1 cellular context compared by ENCODE assay signal in the genomic region with DNA sequence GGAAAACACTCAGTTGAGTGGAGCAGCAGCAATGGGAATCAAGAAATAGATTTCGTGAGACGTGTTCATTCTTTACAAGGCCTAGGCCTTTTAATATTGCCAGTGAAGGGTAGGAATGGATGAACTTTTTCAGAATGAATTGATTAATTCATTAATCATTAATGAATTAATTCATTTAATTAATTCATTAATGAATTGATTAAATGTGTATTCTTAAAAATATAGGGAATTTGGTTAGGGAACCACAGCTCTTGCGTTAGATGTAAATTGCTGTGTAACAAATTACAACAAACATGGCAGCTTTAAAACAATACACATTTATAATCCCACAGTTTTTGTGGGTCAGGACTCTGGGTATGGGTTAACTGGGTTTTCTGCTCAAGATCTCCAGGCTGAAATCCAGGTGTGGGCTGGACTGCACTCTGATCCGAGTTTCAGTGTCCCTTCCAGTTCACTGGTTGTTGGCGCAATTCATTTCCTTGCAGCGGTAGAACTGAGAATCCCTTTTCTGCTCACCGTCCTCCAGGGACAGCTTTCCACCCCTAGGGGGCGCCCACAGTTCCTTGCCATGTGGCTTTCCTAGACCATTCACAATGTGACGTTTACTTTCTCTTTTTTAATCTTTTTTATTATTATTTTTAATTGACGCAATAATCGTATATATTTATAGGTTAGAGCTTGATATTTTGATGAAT.
TF ChIP-seq lines count a peak whose summit lies in the region.

No MANE protein-coding gene starts in this region.

TF ChIP-seq in HepG2, 621 proteins besides CTCF, POLR2A, EP300 and RAD21 (continued from another document and continues in another):
- TF ChIP-seq, protein P1, sequence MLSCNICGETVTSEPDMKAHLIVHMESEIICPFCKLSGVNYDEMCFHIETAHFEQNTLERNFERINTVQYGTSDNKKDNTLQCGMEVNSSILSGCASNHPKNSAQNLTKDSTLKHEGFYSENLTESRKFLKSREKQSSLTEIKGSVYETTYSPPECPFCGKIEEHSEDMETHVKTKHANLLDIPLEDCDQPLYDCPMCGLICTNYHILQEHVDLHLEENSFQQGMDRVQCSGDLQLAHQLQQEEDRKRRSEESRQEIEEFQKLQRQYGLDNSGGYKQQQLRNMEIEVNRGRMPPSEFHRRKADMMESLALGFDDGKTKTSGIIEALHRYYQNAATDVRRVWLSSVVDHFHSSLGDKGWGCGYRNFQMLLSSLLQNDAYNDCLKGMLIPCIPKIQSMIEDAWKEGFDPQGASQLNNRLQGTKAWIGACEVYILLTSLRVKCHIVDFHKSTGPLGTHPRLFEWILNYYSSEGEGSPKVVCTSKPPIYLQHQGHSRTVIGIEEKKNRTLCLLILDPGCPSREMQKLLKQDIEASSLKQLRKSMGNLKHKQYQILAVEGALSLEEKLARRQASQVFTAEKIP (CRISPR knock-in tag; IDR thresholded peaks at IDR 0.05; ENCODE audit: borderline replicate concordance) = no peak
- TF ChIP-seq PTBP1 (IDR thresholded peaks at IDR 0.05; ENCODE audit: low read depth, low read length, poor library complexity, severe bottlenecking) (no peak), REL (CRISPR knock-in tag; conservative IDR thresholded peaks at IDR 0.05) (no peak), CBX1 (IDR thresholded peaks at IDR 0.05; ENCODE audit: low read depth) (peak; percentile 66), ZFP36L2 (CRISPR knock-in tag; IDR thresholded peaks at IDR 0.05) (no peak), HNRNPL (IDR thresholded peaks at IDR 0.05; ENCODE audit: low read depth, low read length) (no peak), TAF15 (IDR thresholded peaks at IDR 0.05; ENCODE audit: low read depth, low read length, poor library complexity, severe bottlenecking) (no peak), ZNF138 (CRISPR knock-in tag; IDR thresholded peaks at IDR 0.05; ENCODE audit: low read depth) (no peak), THAP11 (CRISPR knock-in tag; IDR thresholded peaks at IDR 0.05) (0 out of 2 replicates have a peak, but pooled peaks have one; percentile 25), ZNF720 (CRISPR knock-in tag; IDR thresholded peaks at IDR 0.05) (no peak), DNMT3B (CRISPR knock-in tag; conservative IDR thresholded peaks at IDR 0.05) (no peak), ZNF614 (CRISPR knock-in tag; IDR thresholded peaks at IDR 0.05; ENCODE audit: borderline replicate concordance) (peak; percentile 35; the same call in 1 of the 2 replicates), ZFP1 (CRISPR knock-in tag; IDR thresholded peaks at IDR 0.05) (peak; percentile 82), ZNF790 (CRISPR knock-in tag; IDR thresholded peaks at IDR 0.05; ENCODE audit: borderline replicate concordance) (no peak), ESRRA (CRISPR knock-in tag; IDR thresholded peaks at IDR 0.05; ENCODE audit: low read depth) (no peak), ZNF556 (CRISPR knock-in tag; IDR thresholded peaks at IDR 0.05; ENCODE audit: borderline replicate concordance) (no peak; the same call in 1 of the 2 replicates)
- TF ChIP-seq, protein P2, sequence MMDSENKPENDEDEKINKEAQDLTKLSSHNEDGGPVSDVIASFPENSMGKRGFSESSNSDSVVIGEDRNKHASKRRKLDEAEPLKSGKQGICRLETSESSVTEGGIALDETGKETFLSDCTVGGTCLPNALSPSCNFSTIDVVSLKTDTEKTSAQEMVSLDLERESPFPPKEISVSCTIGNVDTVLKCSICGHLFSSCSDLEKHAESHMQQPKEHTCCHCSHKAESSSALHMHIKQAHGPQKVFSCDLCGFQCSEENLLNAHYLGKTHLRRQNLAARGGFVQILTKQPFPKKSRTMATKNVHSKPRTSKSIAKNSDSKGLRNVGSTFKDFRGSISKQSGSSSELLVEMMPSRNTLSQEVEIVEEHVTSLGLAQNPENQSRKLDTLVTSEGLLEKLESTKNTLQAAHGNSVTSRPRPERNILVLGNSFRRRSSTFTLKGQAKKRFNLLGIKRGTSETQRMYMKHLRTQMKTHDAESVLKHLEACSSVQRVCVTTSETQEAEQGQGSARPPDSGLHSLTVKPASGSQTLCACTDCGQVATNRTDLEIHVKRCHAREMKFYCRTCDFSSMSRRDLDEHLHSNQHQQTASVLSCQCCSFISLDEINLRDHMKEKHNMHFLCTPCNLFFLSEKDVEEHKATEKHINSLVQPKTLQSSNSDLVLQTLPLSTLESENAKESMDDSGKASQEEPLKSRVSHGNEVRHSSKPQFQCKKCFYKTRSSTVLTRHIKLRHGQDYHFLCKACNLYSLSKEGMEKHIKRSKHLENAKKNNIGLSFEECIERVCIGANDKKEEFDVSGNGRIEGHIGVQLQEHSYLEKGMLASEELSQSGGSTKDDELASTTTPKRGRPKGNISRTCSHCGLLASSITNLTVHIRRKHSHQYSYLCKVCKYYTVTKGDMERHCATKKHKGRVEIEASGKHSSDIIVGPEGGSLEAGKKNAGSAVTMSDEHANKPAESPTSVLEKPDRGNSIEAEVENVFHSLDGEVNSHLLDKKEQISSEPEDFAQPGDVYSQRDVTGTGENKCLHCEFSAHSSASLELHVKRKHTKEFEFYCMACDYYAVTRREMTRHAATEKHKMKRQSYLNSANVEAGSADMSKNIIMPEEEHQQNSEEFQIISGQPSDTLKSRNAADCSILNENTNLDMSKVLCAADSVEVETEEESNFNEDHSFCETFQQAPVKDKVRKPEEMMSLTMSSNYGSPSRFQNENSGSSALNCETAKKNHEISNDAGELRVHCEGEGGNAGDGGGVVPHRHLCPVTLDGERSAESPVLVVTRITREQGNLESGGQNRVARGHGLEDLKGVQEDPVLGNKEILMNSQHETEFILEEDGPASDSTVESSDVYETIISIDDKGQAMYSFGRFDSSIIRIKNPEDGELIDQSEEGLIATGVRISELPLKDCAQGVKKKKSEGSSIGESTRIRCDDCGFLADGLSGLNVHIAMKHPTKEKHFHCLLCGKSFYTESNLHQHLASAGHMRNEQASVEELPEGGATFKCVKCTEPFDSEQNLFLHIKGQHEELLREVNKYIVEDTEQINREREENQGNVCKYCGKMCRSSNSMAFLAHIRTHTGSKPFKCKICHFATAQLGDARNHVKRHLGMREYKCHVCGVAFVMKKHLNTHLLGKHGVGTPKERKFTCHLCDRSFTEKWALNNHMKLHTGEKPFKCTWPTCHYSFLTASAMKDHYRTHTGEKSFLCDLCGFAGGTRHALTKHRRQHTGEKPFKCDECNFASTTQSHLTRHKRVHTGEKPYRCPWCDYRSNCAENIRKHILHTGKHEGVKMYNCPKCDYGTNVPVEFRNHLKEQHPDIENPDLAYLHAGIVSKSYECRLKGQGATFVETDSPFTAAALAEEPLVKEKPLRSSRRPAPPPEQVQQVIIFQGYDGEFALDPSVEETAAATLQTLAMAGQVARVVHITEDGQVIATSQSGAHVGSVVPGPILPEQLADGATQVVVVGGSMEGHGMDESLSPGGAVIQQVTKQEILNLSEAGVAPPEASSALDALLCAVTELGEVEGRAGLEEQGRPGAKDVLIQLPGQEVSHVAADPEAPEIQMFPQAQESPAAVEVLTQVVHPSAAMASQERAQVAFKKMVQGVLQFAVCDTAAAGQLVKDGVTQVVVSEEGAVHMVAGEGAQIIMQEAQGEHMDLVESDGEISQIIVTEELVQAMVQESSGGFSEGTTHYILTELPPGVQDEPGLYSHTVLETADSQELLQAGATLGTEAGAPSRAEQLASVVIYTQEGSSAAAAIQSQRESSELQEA (CRISPR knock-in tag; IDR thresholded peaks at IDR 0.05; ENCODE audit: not compliant biosample characterization) = no peak
- TF ChIP-seq, protein P3, sequence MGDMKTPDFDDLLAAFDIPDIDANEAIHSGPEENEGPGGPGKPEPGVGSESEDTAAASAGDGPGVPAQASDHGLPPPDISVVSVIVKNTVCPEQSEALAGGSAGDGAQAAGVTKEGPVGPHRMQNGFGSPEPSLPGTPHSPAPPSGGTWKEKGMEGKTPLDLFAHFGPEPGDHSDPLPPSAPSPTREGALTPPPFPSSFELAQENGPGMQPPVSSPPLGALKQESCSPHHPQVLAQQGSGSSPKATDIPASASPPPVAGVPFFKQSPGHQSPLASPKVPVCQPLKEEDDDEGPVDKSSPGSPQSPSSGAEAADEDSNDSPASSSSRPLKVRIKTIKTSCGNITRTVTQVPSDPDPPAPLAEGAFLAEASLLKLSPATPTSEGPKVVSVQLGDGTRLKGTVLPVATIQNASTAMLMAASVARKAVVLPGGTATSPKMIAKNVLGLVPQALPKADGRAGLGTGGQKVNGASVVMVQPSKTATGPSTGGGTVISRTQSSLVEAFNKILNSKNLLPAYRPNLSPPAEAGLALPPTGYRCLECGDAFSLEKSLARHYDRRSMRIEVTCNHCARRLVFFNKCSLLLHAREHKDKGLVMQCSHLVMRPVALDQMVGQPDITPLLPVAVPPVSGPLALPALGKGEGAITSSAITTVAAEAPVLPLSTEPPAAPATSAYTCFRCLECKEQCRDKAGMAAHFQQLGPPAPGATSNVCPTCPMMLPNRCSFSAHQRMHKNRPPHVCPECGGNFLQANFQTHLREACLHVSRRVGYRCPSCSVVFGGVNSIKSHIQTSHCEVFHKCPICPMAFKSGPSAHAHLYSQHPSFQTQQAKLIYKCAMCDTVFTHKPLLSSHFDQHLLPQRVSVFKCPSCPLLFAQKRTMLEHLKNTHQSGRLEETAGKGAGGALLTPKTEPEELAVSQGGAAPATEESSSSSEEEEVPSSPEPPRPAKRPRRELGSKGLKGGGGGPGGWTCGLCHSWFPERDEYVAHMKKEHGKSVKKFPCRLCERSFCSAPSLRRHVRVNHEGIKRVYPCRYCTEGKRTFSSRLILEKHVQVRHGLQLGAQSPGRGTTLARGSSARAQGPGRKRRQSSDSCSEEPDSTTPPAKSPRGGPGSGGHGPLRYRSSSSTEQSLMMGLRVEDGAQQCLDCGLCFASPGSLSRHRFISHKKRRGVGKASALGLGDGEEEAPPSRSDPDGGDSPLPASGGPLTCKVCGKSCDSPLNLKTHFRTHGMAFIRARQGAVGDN (CRISPR knock-in tag; IDR thresholded peaks at IDR 0.05) = no peak; the same call in 1 of the 2 replicates
- TF ChIP-seq, protein P4, sequence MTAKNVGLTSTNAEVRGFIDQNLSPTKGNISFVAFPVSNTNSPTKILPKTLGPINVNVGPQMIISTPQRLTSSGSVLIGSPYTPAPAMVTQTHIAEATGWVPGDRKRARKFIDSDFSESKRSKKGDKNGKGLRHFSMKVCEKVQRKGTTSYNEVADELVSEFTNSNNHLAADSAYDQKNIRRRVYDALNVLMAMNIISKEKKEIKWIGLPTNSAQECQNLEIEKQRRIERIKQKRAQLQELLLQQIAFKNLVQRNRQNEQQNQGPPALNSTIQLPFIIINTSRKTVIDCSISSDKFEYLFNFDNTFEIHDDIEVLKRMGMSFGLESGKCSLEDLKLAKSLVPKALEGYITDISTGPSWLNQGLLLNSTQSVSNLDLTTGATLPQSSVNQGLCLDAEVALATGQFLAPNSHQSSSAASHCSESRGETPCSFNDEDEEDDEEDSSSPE (CRISPR knock-in tag; IDR thresholded peaks at IDR 0.05) = peak; percentile 54
- TF ChIP-seq, protein P5, sequence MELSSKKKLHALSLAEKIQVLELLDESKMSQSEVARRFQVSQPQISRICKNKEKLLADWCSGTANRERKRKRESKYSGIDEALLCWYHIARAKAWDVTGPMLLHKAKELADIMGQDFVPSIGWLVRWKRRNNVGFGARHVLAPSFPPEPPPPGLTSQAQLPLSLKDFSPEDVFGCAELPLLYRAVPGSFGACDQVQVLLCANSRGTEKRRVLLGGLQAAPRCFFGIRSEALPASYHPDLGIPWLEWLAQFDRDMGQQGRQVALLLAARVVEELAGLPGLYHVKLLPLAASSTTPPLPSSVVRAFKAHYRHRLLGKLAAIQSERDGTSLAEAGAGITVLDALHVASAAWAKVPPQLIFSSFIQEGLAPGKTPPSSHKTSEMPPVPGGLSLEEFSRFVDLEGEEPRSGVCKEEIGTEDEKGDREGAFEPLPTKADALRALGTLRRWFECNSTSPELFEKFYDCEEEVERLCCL (CRISPR knock-in tag; IDR thresholded peaks at IDR 0.05; ENCODE audit: borderline replicate concordance) = no peak
- TF ChIP-seq, protein P6, sequence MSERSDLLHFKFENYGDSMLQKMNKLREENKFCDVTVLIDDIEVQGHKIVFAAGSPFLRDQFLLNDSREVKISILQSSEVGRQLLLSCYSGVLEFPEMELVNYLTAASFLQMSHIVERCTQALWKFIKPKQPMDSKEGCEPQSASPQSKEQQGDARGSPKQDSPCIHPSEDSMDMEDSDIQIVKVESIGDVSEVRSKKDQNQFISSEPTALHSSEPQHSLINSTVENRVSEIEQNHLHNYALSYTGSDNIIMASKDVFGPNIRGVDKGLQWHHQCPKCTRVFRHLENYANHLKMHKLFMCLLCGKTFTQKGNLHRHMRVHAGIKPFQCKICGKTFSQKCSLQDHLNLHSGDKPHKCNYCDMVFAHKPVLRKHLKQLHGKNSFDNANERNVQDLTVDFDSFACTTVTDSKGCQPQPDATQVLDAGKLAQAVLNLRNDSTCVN (CRISPR knock-in tag; IDR thresholded peaks at IDR 0.05; ENCODE audit: borderline replicate concordance) = peak; percentile 70; the same call in 1 of the 2 replicates
- TF ChIP-seq, protein P7, sequence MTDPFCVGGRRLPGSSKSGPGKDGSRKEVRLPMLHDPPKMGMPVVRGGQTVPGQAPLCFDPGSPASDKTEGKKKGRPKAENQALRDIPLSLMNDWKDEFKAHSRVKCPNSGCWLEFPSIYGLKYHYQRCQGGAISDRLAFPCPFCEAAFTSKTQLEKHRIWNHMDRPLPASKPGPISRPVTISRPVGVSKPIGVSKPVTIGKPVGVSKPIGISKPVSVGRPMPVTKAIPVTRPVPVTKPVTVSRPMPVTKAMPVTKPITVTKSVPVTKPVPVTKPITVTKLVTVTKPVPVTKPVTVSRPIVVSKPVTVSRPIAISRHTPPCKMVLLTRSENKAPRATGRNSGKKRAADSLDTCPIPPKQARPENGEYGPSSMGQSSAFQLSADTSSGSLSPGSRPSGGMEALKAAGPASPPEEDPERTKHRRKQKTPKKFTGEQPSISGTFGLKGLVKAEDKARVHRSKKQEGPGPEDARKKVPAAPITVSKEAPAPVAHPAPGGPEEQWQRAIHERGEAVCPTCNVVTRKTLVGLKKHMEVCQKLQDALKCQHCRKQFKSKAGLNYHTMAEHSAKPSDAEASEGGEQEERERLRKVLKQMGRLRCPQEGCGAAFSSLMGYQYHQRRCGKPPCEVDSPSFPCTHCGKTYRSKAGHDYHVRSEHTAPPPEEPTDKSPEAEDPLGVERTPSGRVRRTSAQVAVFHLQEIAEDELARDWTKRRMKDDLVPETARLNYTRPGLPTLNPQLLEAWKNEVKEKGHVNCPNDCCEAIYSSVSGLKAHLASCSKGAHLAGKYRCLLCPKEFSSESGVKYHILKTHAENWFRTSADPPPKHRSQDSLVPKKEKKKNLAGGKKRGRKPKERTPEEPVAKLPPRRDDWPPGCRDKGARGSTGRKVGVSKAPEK (CRISPR knock-in tag; IDR thresholded peaks at IDR 0.05; ENCODE audit: borderline replicate concordance) = no peak
- TF ChIP-seq, protein P8, sequence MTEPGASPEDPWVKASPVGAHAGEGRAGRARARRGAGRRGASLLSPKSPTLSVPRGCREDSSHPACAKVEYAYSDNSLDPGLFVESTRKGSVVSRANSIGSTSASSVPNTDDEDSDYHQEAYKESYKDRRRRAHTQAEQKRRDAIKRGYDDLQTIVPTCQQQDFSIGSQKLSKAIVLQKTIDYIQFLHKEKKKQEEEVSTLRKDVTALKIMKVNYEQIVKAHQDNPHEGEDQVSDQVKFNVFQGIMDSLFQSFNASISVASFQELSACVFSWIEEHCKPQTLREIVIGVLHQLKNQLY (CRISPR knock-in tag; IDR thresholded peaks at IDR 0.05) = 0 out of 2 replicates have a peak, but pooled peaks have one; percentile 54
- TF ChIP-seq, protein P9, sequence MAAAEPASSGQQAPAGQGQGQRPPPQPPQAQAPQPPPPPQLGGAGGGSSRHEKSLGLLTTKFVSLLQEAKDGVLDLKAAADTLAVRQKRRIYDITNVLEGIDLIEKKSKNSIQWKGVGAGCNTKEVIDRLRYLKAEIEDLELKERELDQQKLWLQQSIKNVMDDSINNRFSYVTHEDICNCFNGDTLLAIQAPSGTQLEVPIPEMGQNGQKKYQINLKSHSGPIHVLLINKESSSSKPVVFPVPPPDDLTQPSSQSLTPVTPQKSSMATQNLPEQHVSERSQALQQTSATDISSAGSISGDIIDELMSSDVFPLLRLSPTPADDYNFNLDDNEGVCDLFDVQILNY (CRISPR knock-in tag; conservative IDR thresholded peaks at IDR 0.05) = no peak
